In the genomic region with DNA sequence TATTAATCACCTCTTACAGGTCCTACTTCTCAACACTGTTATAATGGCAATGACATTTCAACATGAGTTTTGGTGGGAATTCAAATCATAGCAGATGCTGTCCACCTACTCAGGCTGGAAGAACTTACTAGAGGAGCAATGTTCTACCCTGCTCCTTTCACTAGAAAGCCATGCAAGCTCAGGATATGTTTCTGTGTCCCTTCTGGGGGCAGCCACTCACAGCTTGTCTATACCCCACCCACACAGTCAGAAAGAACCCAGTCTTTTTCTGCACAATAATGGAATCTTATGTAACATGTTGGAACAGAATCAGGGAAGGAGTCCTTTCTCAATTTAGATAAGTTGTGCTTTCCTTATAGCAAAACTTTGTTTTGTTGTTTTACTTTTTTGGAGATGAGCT, we compare ENCODE assay signal across 4 cellular contexts.
"Had no signal": no experiment of that assay in that cellular context is flagged by ENCODE, and none has a peak within 500 bp of the region (broad histone marks: within the 10 kb centered on the region; RNA-seq: fewer than 3 reads in every experiment).

No MANE protein-coding gene starts in this region.

- H3K9me3 Mint-ChIP-seq: GM23338, IgD-negative memory B cell had no signal

- H3K27ac Mint-ChIP-seq: GM23338, HFFc6, IgD-negative memory B cell had no signal

- H3K4me1 Mint-ChIP-seq: IgD-negative memory B cell had no signal

- H3K4me3 Mint-ChIP-seq: GM23338, HFFc6, IgD-negative memory B cell had no signal

- DNase-seq: HFFc6, KBM-7 had no signal
